32 cellular contexts compared by ENCODE assay signal in genomic region chr17:77687417-77687816, GRCh38.
"Had no signal": no experiment of that assay in that cellular context is flagged by ENCODE, and none has a peak within 500 bp of the region (broad histone marks: within the 10 kb centered on the region; RNA-seq: fewer than 3 reads in every experiment).

No MANE protein-coding gene starts in this region.

- H3K4me1 ChIP-seq: pancreas, prostate gland had no signal

- H3K27me3 ChIP-seq: heart left ventricle had no signal

- H3K9me3 ChIP-seq: heart left ventricle, left lung, mucosa of descending colon, pancreas, prostate gland, sigmoid colon, spleen, suprapubic skin, thoracic aorta, tibial artery, upper lobe of right lung had no signal

- H3K36me3 ChIP-seq: heart left ventricle, left lung, pancreas, prostate gland, sigmoid colon, spleen, suprapubic skin, thoracic aorta, tibial artery, upper lobe of right lung had no signal

- H3K4me3 ChIP-seq: heart left ventricle, left lung, lung, mucosa of descending colon, pancreas, prostate gland, sigmoid colon, spleen, suprapubic skin, thoracic aorta, tibial artery, upper lobe of right lung had no signal

- ATAC-seq: heart left ventricle; left colon; left lung; mucosa of descending colon; naive thymus-derived CD4-positive, alpha-beta T cell; natural killer cell treated with Interleukin-12 subunit alpha and Interleukin-12 subunit beta and Interleukin-15 and Interleukin-18, amount 100 ng/mL, for 72 hours; pancreas; right cardiac atrium; stimulated activated memory B cell treated with anti-CD40 and anti-IgM and Interleukin-4, amounts not matched to agents 10 μg/mL and 1 μg/mL and 100 μg/mL, for 72 hours; upper lobe of right lung had no signal

- H3K27ac ChIP-seq: heart left ventricle, left lung, pancreas, prostate gland, sigmoid colon, spleen, suprapubic skin, thoracic aorta, tibial artery, upper lobe of right lung had no signal

- DNase-seq: heart left ventricle; hypothalamus; immature natural killer cell; kidney; left colon; left lung; mesendoderm; midbrain; mucosa of descending colon; naive thymus-derived CD4-positive, alpha-beta T cell; nucleus accumbens; pancreas; posterior cingulate gyrus; retina; right cardiac atrium; sigmoid colon; small intestine; spleen; stimulated activated CD4-positive, alpha-beta T cell treated with anti-CD3 and anti-CD28 coated beads, Interleukin-1b, Interleukin-23, amount 100 ng/mL, for 48 hours; stimulated activated CD4-positive, alpha-beta T cell treated with anti-CD3 and anti-CD28 coated beads, Interleukin-2, amount 100 ng/mL, for 48 hours; stimulated activated CD4-positive, alpha-beta T cell treated with anti-CD3 and anti-CD28 coated beads, Interleukin-4, amount 100 ng/mL, for 4 hours; stimulated activated CD8-positive, alpha-beta memory T cell treated with anti-CD3 and anti-CD28 coated beads, Interleukin-4, amount 100 ng/mL, for 48 hours; stimulated activated naive CD4-positive, alpha-beta T cell treated with Interleukin-2 at 50 U/mL for 16 hours; trophoblast cell had no signal
